Comparison of ENCODE assay signal across 8 cellular contexts in the genomic region with DNA sequence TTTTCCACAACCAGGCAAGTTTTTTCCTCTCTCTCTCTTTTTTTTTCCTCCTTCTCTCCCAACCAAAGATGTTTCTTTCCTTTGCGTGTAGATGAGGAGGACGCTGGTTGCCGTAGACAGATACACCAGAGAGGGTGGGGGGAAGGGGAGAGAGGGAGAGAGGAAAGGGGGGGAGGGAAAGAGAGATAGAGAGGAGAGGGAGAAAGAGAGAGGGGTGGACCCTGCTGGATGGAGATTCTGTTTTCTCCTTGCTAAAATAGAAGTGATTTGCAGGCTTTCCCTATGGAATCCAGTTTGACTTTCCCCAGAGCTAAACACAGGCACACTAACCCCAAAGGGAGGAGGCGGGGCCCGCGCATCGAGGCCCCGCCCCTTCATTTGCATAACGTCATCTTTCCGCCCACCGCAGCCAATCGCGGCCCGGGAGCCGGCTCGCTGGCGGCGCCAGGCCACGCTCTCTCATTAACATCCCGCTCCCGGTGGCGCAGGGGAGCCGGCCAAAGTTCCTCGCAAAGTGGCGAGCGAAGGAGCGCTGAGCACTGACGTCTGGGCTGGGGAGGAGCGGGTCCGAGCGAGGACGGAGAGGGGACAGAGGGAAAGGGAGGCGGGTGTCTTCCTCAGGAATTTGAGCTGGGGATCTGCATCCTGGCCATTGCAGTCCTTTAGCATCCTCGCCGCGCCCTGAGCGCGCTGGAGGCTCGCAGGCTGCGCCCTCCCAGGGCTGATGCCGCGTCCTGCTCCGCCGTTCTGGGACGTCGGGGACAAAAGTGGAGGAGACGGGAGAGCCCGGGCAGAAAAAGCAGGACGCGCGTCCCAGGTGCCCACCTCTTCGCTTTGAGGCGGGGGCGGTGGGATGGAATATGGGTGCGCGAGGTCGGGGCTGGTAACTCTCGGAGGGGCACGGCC. TPM values are rescaled to one million over a fixed set of nuclear protein-coding genes. Genes with fewer than 3 reads are reported as not detected.
DNase-seq lines count a peak whose midpoint lies in the region; ATAC-seq and TF ChIP-seq lines count a peak whose summit lies in the region.

No MANE protein-coding gene starts in this region.

- intact Hi-C loops in lower lobe of right lung (cut with DNase I), result loop anchor here (10.0 kb wide), 1 partner anchor 925 kb away; no protein-coding TSS in a partner anchor

- no peaks in the 10 kb centered on the region for H3K9me3 ChIP-seq in lower lobe of right lung

- DNase-seq in 8988T (peak; percentile 55), NCI-H2196 treated with DMSO at 0.1 percent for 48 hours (lab: John Stamatoyannopoulos, UW; ENCODE audit: unreplicated experiment) (peak; percentile 11), ecto neural progenitor cell (ENCODE audit: low spot score) (peak; percentile 97), lower lobe of right lung (peak; percentile 85)
- DNase-seq in activated CD4-positive, alpha-beta T cell treated with anti-CD3 and anti-CD28 coated beads, Interleukin-2, amount 50 U/mL, for 48 hours, result peak; percentile 83 to 87
- peak; percentile 30 to 75 (median 59) for DNase-seq in stimulated activated CD4-positive, alpha-beta T cell treated with anti-CD3 and anti-CD28 coated beads, TNF-alpha, amount 100 ng/mL, for 1 hour (ENCODE audit: low read depth in 3 of 3, low spot score in 1 of 3)

- peak overlapping the region; percentile 59 for H3K4me3 ChIP-seq in lower lobe of right lung

- no peaks in the 10 kb centered on the region for H3K36me3 ChIP-seq in lower lobe of right lung

- ATAC-seq in GM18861 (IDR thresholded peaks at IDR 0.05; ENCODE audit: unreplicated experiment) (peak; percentile 45), HG03064 (IDR thresholded peaks at IDR 0.05; ENCODE audit: low read depth, unreplicated experiment) (peak; percentile 45), lower lobe of right lung (peak; percentile 86 to 91)

- no peak for TF ChIP-seq CTCF in lower lobe of right lung (IDR thresholded peaks at IDR 0.05)

- peaks cover 94% of the 10 kb centered on the region for H3K27me3 ChIP-seq in lower lobe of right lung (ENCODE audit: low read depth)

- peak overlapping the region; percentile 74 for H3K27ac ChIP-seq in lower lobe of right lung

- H3K4me1 ChIP-seq in lower lobe of right lung, result peaks cover 32% of the 10 kb centered on the region

RNA-seq across cellular contexts. Expression of gene EBF1, which starts 0.6 kb away (rescaled TPM):
- total RNA-seq in lower lobe of right lung, result 10.6 TPM

Comparison
In these comparisons a context has a peak if more than half of its experiments do, and no peak if none do; other contexts are left out.
1. Peak in every context shown above with its lines: DNase-seq, ATAC-seq, H3K4me3 ChIP-seq and H3K27ac ChIP-seq.
2. DNase-seq: peak in every context shown above with its lines; median percentile 97 in ecto neural progenitor cell; 85 in activated CD4-positive, alpha-beta T cell treated with anti-CD3 and anti-CD28 coated beads, Interleukin-2, amount 50 U/mL, for 48 hours; 85 in lower lobe of right lung; 59 in stimulated activated CD4-positive, alpha-beta T cell treated with anti-CD3 and anti-CD28 coated beads, TNF-alpha, amount 100 ng/mL, for 1 hour; 55 in 8988T; 11 in NCI-H2196 treated with DMSO at 0.1 percent for 48 hours.